ENCODE assay signal across 20 cellular contexts in the genomic region with DNA sequence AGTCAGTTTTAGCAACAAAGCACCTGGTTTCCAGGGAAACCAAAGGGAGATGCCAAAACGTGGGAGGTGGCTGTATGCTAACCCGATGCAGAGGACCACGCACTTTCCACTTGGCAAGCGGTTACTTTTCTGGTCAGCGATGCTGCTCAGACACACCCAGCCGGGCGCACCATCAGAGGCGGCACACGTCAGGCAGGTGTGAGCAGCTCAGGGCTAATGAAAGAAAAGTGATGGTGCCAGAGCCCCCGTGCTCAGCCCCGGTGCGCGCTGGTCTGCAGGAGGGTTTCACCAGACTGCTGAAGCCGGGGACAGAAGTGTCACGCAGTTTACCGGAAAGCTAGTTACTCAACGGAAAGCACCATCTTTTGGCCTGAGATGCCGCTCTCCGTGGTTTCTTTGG. TPM values are rescaled to one million over a fixed set of nuclear protein-coding genes. Genes with fewer than 3 reads are reported as not detected.
DNase-seq lines count a peak whose midpoint lies in the region; ATAC-seq and TF ChIP-seq lines count a peak whose summit lies in the region.
"Had no signal": no experiment of that assay in that cellular context is flagged by ENCODE, and none has a peak within 500 bp of the region (broad histone marks: within the 10 kb centered on the region; RNA-seq: fewer than 3 reads in every experiment).

No MANE protein-coding gene starts in this region.

- POLR2A ChIA-PET in HEK293T (lab: Yijun Ruan, JAX), result no interaction called here

- H3K27me3 Mint-ChIP-seq in T-helper 17 cell, result no peaks in the 10 kb centered on the region

- peaks cover 5% of the 10 kb centered on the region for H3K36me3 Mint-ChIP-seq in T-helper 17 cell (ENCODE audit: low read depth)

- no peak overlapping the region for H3K18ac ChIP-seq in mesenchymal stem cell (ENCODE audit: low read depth in 1 of 2, low read length in 2 of 2)

- H2AK5ac ChIP-seq in mesenchymal stem cell (ENCODE audit: low read length, severe bottlenecking), result no peak overlapping the region

- intact Hi-C loops in left ventricle myocardium superior (cut with micrococcal nuclease), result no loop called here
- intact Hi-C loops in Right ventricle myocardium inferior (cut with DNase I), result no loop called here
- intact Hi-C loops in uterus (cut with DNase I; ENCODE audit: low total_unique reads), result loop anchor here (10.0 kb wide), 1 partner anchor 765 kb away; the partner anchor contains the start of genes IGHMBP2 and MRPL21
- intact Hi-C loops in esophagus squamous epithelium (cut with DNase I), result no loop called here

- no peak overlapping the region for H2AFZ ChIP-seq in mesenchymal stem cell (ENCODE audit: low read depth, low read length)
- H2AFZ ChIP-seq: PC-9 had no signal

- TF ChIP-seq POLR2A in uterus (IDR thresholded peaks at IDR 0.05), result no peak
- no peak for TF ChIP-seq POLR2A in esophagus squamous epithelium (IDR thresholded peaks at IDR 0.05)

- no peaks in the 10 kb centered on the region for H3K9me3 ChIP-seq in T-helper 17 cell (ENCODE audit: control insufficient read depth, low read length, poor library complexity, severe bottlenecking)
- no peaks in the 10 kb centered on the region for H3K9me3 ChIP-seq in mesenchymal stem cell (ENCODE audit: control insufficient read depth, low read length)
- H3K9me3 ChIP-seq in uterus, result no peaks in the 10 kb centered on the region
- H3K9me3 ChIP-seq in esophagus squamous epithelium, result no peaks in the 10 kb centered on the region
- H3K9me3 ChIP-seq: A549, BLaER1, SJCRH30 had no signal

- H3K4me3 ChIP-seq in mesenchymal stem cell (ENCODE audit: insufficient read depth in 1 of 2, low read depth in 1 of 2, low read length in 2 of 2), result no peak overlapping the region
- no peak overlapping the region for H3K4me3 ChIP-seq in uterus
- no peak overlapping the region for H3K4me3 ChIP-seq in esophagus squamous epithelium
- H3K4me3 ChIP-seq: A549, BLaER1, PC-9, SJCRH30 had no signal

- H3K4me1 ChIP-seq in mesenchymal stem cell (ENCODE audit: control insufficient read depth, insufficient read depth, low read depth, low read length) (peaks cover 13% of the 10 kb centered on the region), uterus (peaks cover 0 to 9% of the 10 kb centered on the region in 2 donors), esophagus squamous epithelium (peaks cover 33 to 70% (median 49%) of the 10 kb centered on the region in 3 donors)

- 94% methylated on average over 19 of the region's 19 CpGs for WGBS in mesenchymal stem cell
- WGBS in esophagus squamous epithelium, 2 donors, result 47 to 70% methylated on average over 9 to 19 of the region's 19 CpGs

- peak overlapping the region; percentile 80 for H3K9ac ChIP-seq in mesenchymal stem cell (ENCODE audit: low read length)
- H3K9ac ChIP-seq: BLaER1 had no signal

- CTCF ChIA-PET in HEK293T (lab: Yijun Ruan, JAX), result interaction anchor here (0.6 to 1.3 kb wide), 4 partner anchors 35 to 538 kb away, joined by 3 to 4 read pairs (median 3); no protein-coding TSS in a partner anchor

- H3K27me3 ChIP-seq in mesenchymal stem cell (ENCODE audit: control insufficient read depth in 1 of 2, insufficient read depth in 1 of 2, low read length in 2 of 2), result no peaks in the 10 kb centered on the region
- H3K27me3 ChIP-seq in uterus, result no peaks in the 10 kb centered on the region
- no peaks in the 10 kb centered on the region for H3K27me3 ChIP-seq in esophagus squamous epithelium
- H3K27me3 ChIP-seq: BLaER1, SJCRH30 had no signal

- H2BK5ac ChIP-seq in mesenchymal stem cell (ENCODE audit: low read depth, low read length, poor library complexity, severe bottlenecking), result no peak overlapping the region

- DNase-seq in left ventricle myocardium superior (peak; percentile 23), Right ventricle myocardium inferior (ENCODE audit: missing footprints) (no peak), T-helper 17 cell (no peak), mesenchymal stem cell (no peak), uterus (peak; percentile 11 to 13), esophagus squamous epithelium (lab: John Stamatoyannopoulos, UW) (no peak), HEK293T (ENCODE audit: extremely low spot score) (no peak)
- DNase-seq: GOT3, NCI-H1417 treated with DMSO at 0.1 percent for 48 hours had no signal

- H3K4me2 ChIP-seq in mesenchymal stem cell (ENCODE audit: low read length, poor library complexity, severe bottlenecking), result peak overlapping the region; percentile 4
- H3K4me2 ChIP-seq: PC-9 had no signal

- no peak overlapping the region for H3K27ac ChIP-seq in mesenchymal stem cell (ENCODE audit: low read length, poor library complexity, severe bottlenecking)
- no peak overlapping the region for H3K27ac ChIP-seq in uterus
- peak overlapping the region in 1 of 4 donors; percentile 81 for H3K27ac ChIP-seq in esophagus squamous epithelium
- H3K27ac ChIP-seq: BLaER1, HL-60, PC-9, SJCRH30 had no signal

- no peak overlapping the region for H2BK12ac ChIP-seq in mesenchymal stem cell (ENCODE audit: low read length in 2 of 2)

- no peak overlapping the region for H3K14ac ChIP-seq in mesenchymal stem cell (ENCODE audit: low read length in 2 of 2)

- H3K27ac Mint-ChIP-seq in T-helper 17 cell, result peak overlapping the region; percentile 59

- TF ChIP-seq CTCF in uterus (IDR thresholded peaks at IDR 0.05), result no peak
- no peak for TF ChIP-seq CTCF in esophagus squamous epithelium (IDR thresholded peaks at IDR 0.05)

- H3K23ac ChIP-seq in mesenchymal stem cell (ENCODE audit: low read length in 2 of 2), result no peak overlapping the region

- no peak overlapping the region for H2BK120ac ChIP-seq in mesenchymal stem cell (ENCODE audit: low read depth, low read length)

- no peak overlapping the region for H2BK15ac ChIP-seq in mesenchymal stem cell (ENCODE audit: low read depth, poor library complexity, severe bottlenecking)

- peaks cover 42% of the 10 kb centered on the region for H3K79me1 ChIP-seq in mesenchymal stem cell (replicated peaks; ENCODE audit: low read length, poor library complexity, severe bottlenecking)

- peaks cover 24% of the 10 kb centered on the region for H3K4me1 Mint-ChIP-seq in T-helper 17 cell

- no peak overlapping the region for H3K4me3 Mint-ChIP-seq in T-helper 17 cell
- H3K4me3 Mint-ChIP-seq: CD8-positive, alpha-beta T cell had no signal

- H4K91ac ChIP-seq in mesenchymal stem cell (ENCODE audit: low read length), result no peak overlapping the region

- H3K4ac ChIP-seq in mesenchymal stem cell (ENCODE audit: low read depth in 1 of 2, low read length in 2 of 2), result no peak overlapping the region

- H3K36me3 ChIP-seq in mesenchymal stem cell (ENCODE audit: control insufficient read depth in 1 of 2, insufficient read depth in 2 of 2, low read depth in 1 of 2, low read length in 2 of 2) (peaks cover 50 to 75% of the 10 kb centered on the region in 2 experiments), uterus (no peaks in the 10 kb centered on the region), esophagus squamous epithelium (peaks cover 0 to 77% (median 0%) of the 10 kb centered on the region in 3 donors)

- H4K8ac ChIP-seq in mesenchymal stem cell (ENCODE audit: low read length), result no peak overlapping the region

- ATAC-seq in left ventricle myocardium superior (no peak), Right ventricle myocardium inferior (no peak), T-helper 17 cell (no peak), HG03025 (IDR thresholded peaks at IDR 0.05; ENCODE audit: low FRiP score, unreplicated experiment) (no peak)

TF ChIP-seq in HEK293T, 16 proteins besides CTCF, POLR2A, EP300 and RAD21:
- TF ChIP-seq ELF4 (IDR thresholded peaks at IDR 0.05) (no peak), SP1 (IDR thresholded peaks at IDR 0.05) (no peak), PKNOX1 (IDR thresholded peaks at IDR 0.05) (no peak), SUZ12 (IDR thresholded peaks at IDR 0.05) (no peak), ZNF384 (IDR thresholded peaks at IDR 0.05) (no peak), BHLHE40 (IDR thresholded peaks at IDR 0.05; ENCODE audit: borderline replicate concordance) (no peak), L3MBTL2 (conservative IDR thresholded peaks at IDR 0.05) (no peak), NFRKB (IDR thresholded peaks at IDR 0.05) (no peak), TARDBP (IDR thresholded peaks at IDR 0.05) (no peak), HDGF (IDR thresholded peaks at IDR 0.05; ENCODE audit: borderline replicate concordance) (no peak), CTBP1 (IDR thresholded peaks at IDR 0.05; ENCODE audit: borderline replicate concordance) (no peak), LEF1 (IDR thresholded peaks at IDR 0.05; ENCODE audit: borderline replicate concordance) (no peak)
TF ChIP-seq in HEK293T: peak in this region for 0.

RNA-seq across cellular contexts. Expression of gene LTO1, which starts 5.7 kb away (rescaled TPM):
- total RNA-seq in left ventricle myocardium superior (10.9 TPM), Right ventricle myocardium inferior (9.2 TPM), T-helper 17 cell (10 to 100 TPM; 33.4 to 43.2 TPM), uterus (10 to 100 TPM in 2 of 4 donors, 1 to 10 TPM in 2; 4.1 to 30.7 (median 17.4) TPM), esophagus squamous epithelium (10 to 100 TPM; 16.5 to 29.2 (median 19.3) TPM)
- polyA plus RNA-seq in mesenchymal stem cell (2013, experiment 1 of 2), result 12.8 TPM
- 12.4 TPM for polyA plus RNA-seq in mesenchymal stem cell (2013, experiment 2 of 2)

RNA-seq across cellular contexts. Expression of gene CCND1, which starts 28.5 kb away (rescaled TPM):
- total RNA-seq in left ventricle myocardium superior (162 TPM), Right ventricle myocardium inferior (145 TPM), T-helper 17 cell (1 to 10 TPM; 1.1 to 3.9 TPM), uterus (10 to 100 TPM in 3 of 4 donors, 1 to 10 TPM in 1; 2.9 to 96.5 (median 20.5) TPM), esophagus squamous epithelium (100 to 1,000 TPM in 3 of 4 donors, 10 to 100 TPM in 1; 64.1 to 216 (median 145) TPM)
- 324 TPM for polyA plus RNA-seq in mesenchymal stem cell (2013, experiment 1 of 2)
- polyA plus RNA-seq in mesenchymal stem cell (2013, experiment 2 of 2), result 321 TPM

RNA-seq across cellular contexts. Expression of gene FGF19, which starts 34.3 kb away (rescaled TPM):
- total RNA-seq in left ventricle myocardium superior (not detected), Right ventricle myocardium inferior (not detected), T-helper 17 cell (not detected), uterus (under 1 TPM in 1 of 4 donors, not detected in 3; 0.97 TPM), esophagus squamous epithelium (not detected)
- not detected for polyA plus RNA-seq in mesenchymal stem cell (2013, experiment 1 of 2)
- 0.01 TPM for polyA plus RNA-seq in mesenchymal stem cell (2013, experiment 2 of 2)
- total RNA-seq: CD8-positive, alpha-beta T cell; HFFc6; HT1080; IMR-90; MCF 10A; SJCRH30 had no signal
- polyA plus RNA-seq: IMR-90 had no signal

Comparison
In these comparisons a context has a peak if more than half of its experiments do, and no peak if none do; other contexts are left out.
1. DNase-seq: peak in left ventricle myocardium superior (single experiment) and uterus (2 of 2); none in Right ventricle myocardium inferior (single experiment), T-helper 17 cell (0 of 3), mesenchymal stem cell (single experiment), esophagus squamous epithelium (single experiment) and HEK293T (single experiment).